Comparison of ENCODE assay signal across 20 cellular contexts in genomic region chrX:77065896-77066295, GRCh38.
"Had no signal": no experiment of that assay in that cellular context is flagged by ENCODE, and none has a peak within 500 bp of the region (broad histone marks: within the 10 kb centered on the region; RNA-seq: fewer than 3 reads in every experiment).

No MANE protein-coding gene starts in this region.

- H3K4me1 Mint-ChIP-seq: mesothelial cell of epicardium had no signal

- DNase-seq: hippocampal formation, hypothalamus, immature natural killer cell, islet precursor cell, kidney, kidney glomerular epithelial cell, left cardiac atrium, left colon, left lung, left ventricle myocardium inferior, left ventricle myocardium superior, lower lobe of right lung, mammary epithelial cell, mesenchymal stem cell, mesendoderm, midbrain, mucosa of descending colon, naive B cell had no signal

- H3K36me3 Mint-ChIP-seq: immature natural killer cell, memory B cell, mesothelial cell of epicardium, naive B cell had no signal

- H3K9me3 Mint-ChIP-seq: memory B cell had no signal

- H3K27me3 Mint-ChIP-seq: memory B cell, naive B cell had no signal

- H3K4me3 Mint-ChIP-seq: immature natural killer cell, memory B cell, mesothelial cell of epicardium had no signal

- H3K27ac Mint-ChIP-seq: immature natural killer cell, memory B cell, mesothelial cell of epicardium, naive B cell had no signal
